ENCODE assay signal across 23 cellular contexts in the genomic region with DNA sequence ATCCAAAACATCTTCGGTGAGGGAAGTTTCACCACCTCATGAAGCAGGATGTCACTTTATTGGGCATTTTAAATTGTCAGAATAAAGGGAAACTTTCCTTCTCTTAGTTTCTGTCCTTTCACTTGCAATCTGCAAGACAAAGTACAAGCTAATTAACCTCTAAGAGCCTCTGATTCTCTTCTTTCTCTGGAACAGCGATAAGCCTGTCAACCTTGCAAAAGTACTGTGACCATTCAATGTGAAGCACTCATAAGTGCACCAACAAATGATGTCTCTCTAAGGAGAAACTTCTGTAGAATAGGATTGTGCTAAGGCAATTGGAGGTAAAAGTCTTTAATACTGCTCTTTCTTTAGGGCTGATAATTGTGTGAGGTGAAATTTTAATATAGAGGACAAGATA.
"Had no signal": no experiment of that assay in that cellular context is flagged by ENCODE, and none has a peak within 500 bp of the region (broad histone marks: within the 10 kb centered on the region; RNA-seq: fewer than 3 reads in every experiment).

No MANE protein-coding gene starts in this region.

- H3K27ac ChIP-seq: HL-60, KMS-11, RWPE1 had no signal

- H3K9me3 ChIP-seq: SK-N-SH had no signal

- H3K9ac ChIP-seq: KMS-11, SK-N-SH had no signal

- H3K27me3 Mint-ChIP-seq: IgD-negative memory B cell had no signal

- H3K4me2 ChIP-seq: KMS-11, SK-N-SH had no signal

- H3K27ac Mint-ChIP-seq: IgD-negative memory B cell had no signal

- H3K36me3 Mint-ChIP-seq: IgD-negative memory B cell had no signal

- DNase-seq: Kasumi-1, MM.1S, NCI-H1092 treated with DMSO at 0.1 percent for 48 hours, NCI-H1436, NCI-H187, NCI-H2029, NCI-H2081 treated with DMSO at 0.1 percent for 48 hours, NCI-H2171, NCI-H226, NCI-H446, NCI-H510A, NCI-H524 treated with DMSO at 0.1 percent for 48 hours, NCI-H69, NCI-H774, PC-3, SHP77, SK-N-SH had no signal

- ATAC-seq: K562, Panc1, PC-3 had no signal

- H3K9me2 ChIP-seq: SK-N-SH had no signal

- H3K4me3 ChIP-seq: K562 had no signal

- H3K4me3 Mint-ChIP-seq: IgD-negative memory B cell had no signal
